19 cellular contexts compared by ENCODE assay signal in genomic region chr2:119316066-119316465, GRCh38.
"Had no signal": no experiment of that assay in that cellular context is flagged by ENCODE, and none has a peak within 500 bp of the region (broad histone marks: within the 10 kb centered on the region; RNA-seq: fewer than 3 reads in every experiment).

No MANE protein-coding gene starts in this region.

- ATAC-seq: activated T-helper 17 cell treated with anti-CD3 and anti-CD28 coated beads, Interleukin-2, amount 50 U/mL, for 72 hours; gastroesophageal sphincter; left lobe of liver; natural killer cell; stimulated activated memory B cell treated with anti-CD40 and anti-IgM and Interleukin-4, amounts not matched to agents 10 μg/mL and 1 μg/mL and 100 μg/mL, for 72 hours had no signal

- H3K27me3 ChIP-seq: adrenal gland, gastroesophageal sphincter, neutrophil, SJSA1, tibial artery had no signal

- H3K9me3 ChIP-seq: adrenal gland, gastroesophageal sphincter, neutrophil, SJSA1, tibial artery had no signal

- H3K4me3 ChIP-seq: adrenal gland, coronary artery, gastroesophageal sphincter, SJSA1, tibial artery had no signal

- H3K4me1 ChIP-seq: adrenal gland, gastroesophageal sphincter, SJSA1 had no signal

- H3K36me3 ChIP-seq: adrenal gland, SJSA1 had no signal

- H3K27ac ChIP-seq: adrenal gland, coronary artery, gastroesophageal sphincter, neutrophil, SJSA1, tibial artery had no signal

- DNase-seq: activated CD4-positive, alpha-beta T cell treated with anti-CD3 and anti-CD28 coated beads, Interleukin-2, amount 50 U/mL, for 1 hour; activated CD8-positive, alpha-beta memory T cell treated with anti-CD3 and anti-CD28 coated beads for 24 hours; activated naive CD4-positive, alpha-beta T cell treated with anti-CD3 and anti-CD28 coated beads, Interleukin-2, amount 10 ng/mL, durations not matched to agents 7 days and 5 days; adrenal gland; central memory CD4-positive, alpha-beta T cell; effector CD8-positive, alpha-beta T cell; islet precursor cell; mesenchymal stem cell; natural killer cell; retina; SW 1271; tibial artery had no signal
